31 cellular contexts compared by ENCODE assay signal in genomic region chr17:33942414-33942813, GRCh38.
"Had no signal": no experiment of that assay in that cellular context is flagged by ENCODE, and none has a peak within 500 bp of the region (broad histone marks: within the 10 kb centered on the region; RNA-seq: fewer than 3 reads in every experiment).

No MANE protein-coding gene starts in this region.

- H3K27ac ChIP-seq: adrenal gland, brain microvascular endothelial cell, coronary artery, right atrium auricular region, uterus, WERI-Rb-1 had no signal

- H3K27me3 ChIP-seq: adrenal gland, brain microvascular endothelial cell, right atrium auricular region, uterus had no signal

- H3K4me2 ChIP-seq: smooth muscle cell had no signal

- H3K36me3 ChIP-seq: adrenal gland, brain microvascular endothelial cell, right atrium auricular region, uterus, WERI-Rb-1 had no signal

- FAIRE-seq: endothelial cell of umbilical vein, islet of Langerhans had no signal

- DNase-seq: activated CD4-positive, alpha-beta T cell treated with anti-CD3 and anti-CD28 coated beads for 48 hours; activated CD4-positive, alpha-beta T cell treated with anti-CD3 and anti-CD28 coated beads, Interleukin-2, amount 50 U/mL, for 48 hours; activated CD8-positive, alpha-beta memory T cell treated with anti-CD3 and anti-CD28 coated beads for 24 hours; activated effector memory CD4-positive, alpha-beta T cell treated with anti-CD3 and anti-CD28 coated beads, Interleukin-2, amount 50 U/mL, for 16 hours; activated naive CD4-positive, alpha-beta T cell treated with anti-CD3 and anti-CD28 coated beads for 36 hours; activated naive CD8-positive, alpha-beta T cell treated with anti-CD3 and anti-CD28 coated beads for 36 hours; activated T-cell treated with anti-CD3 and anti-CD28 coated beads, Interleukin-2, amount 50 U/mL, for 1 hour; adrenal gland; aorta; brain microvascular endothelial cell; foreskin fibroblast; head of caudate nucleus; mammary epithelial cell; naive B cell; stimulated activated CD4-positive, alpha-beta T cell treated with anti-CD3 and anti-CD28 coated beads, Interleukin-1b, Interleukin-23, amount 100 ng/mL, for 48 hours; stimulated activated CD4-positive, alpha-beta T cell treated with anti-CD3 and anti-CD28 coated beads, Interleukin-4, amount 100 ng/mL, for 4 hours; stimulated activated CD8-positive, alpha-beta memory T cell treated with anti-CD3 and anti-CD28 coated beads, Interleukin-4, amount 100 ng/mL, for 48 hours; stimulated activated naive CD8-positive, alpha-beta T cell treated with anti-CD3 and anti-CD28 coated beads, Interleukin-15, amount 100 ng/mL, for 72 hours; substantia nigra; T-helper 17 cell; T1000; uterus; WERI-Rb-1 had no signal

- H3K4me3 ChIP-seq: adrenal gland, coronary artery, right atrium auricular region, smooth muscle cell, uterus had no signal

- ATAC-seq: activated CD4-positive, CD25-positive, alpha-beta regulatory T cell treated with anti-CD3 and anti-CD28 coated beads, Interleukin-2, amount 50 U/mL, for 24 hours; esophagus mucosa; stimulated activated memory B cell treated with anti-CD40 and anti-IgM and Interleukin-4, amounts not matched to agents 10 μg/mL and 1 μg/mL and 100 μg/mL, for 72 hours; stimulated activated naive CD8-positive, alpha-beta T cell treated with anti-CD3 and anti-CD28 coated beads, Interleukin-15, amount 100 ng/mL, for 72 hours; T-helper 17 cell had no signal

- H3K4me1 ChIP-seq: adrenal gland, uterus had no signal

- H3K9me3 ChIP-seq: adrenal gland, right atrium auricular region, uterus had no signal
